1 cellular context compared by ENCODE assay signal in the genomic region with DNA sequence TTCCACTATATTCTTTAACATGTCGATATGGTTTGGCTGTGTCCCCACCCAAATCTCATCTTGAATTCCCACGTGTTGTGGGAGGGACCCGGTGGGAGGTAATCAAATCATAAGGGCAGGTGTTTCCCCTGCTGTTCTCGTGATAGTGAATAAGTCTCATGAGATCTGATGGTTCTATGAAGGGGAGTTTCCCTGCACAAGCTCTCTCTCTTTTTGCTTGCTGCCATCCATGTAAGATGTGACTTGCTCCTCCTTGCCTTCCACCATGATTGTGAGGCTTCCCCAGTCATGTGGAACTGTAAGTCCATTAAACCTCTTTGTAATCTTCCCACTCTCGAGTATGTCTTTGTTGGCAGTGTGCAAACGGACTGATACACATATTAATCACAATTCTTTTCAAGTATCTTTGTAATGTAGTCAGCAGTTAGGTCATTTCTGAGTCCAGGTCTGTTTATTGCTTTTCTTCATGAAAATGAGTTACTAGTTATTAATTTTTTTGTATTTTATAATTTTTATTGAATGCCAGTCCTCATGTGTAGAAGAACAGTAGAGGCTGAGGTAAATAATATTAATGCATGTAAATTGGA.
TF ChIP-seq lines count a peak whose summit lies in the region.

No MANE protein-coding gene starts in this region.

TF ChIP-seq in HEK293, 187 proteins besides CTCF, POLR2A, EP300 and RAD21 (continued from another document):
- TF ChIP-seq SETDB1 (IDR thresholded peaks at IDR 0.05; ENCODE audit: insufficient read length, low read length): peak; percentile 96
